16 cellular contexts compared by ENCODE assay signal in the genomic region with DNA sequence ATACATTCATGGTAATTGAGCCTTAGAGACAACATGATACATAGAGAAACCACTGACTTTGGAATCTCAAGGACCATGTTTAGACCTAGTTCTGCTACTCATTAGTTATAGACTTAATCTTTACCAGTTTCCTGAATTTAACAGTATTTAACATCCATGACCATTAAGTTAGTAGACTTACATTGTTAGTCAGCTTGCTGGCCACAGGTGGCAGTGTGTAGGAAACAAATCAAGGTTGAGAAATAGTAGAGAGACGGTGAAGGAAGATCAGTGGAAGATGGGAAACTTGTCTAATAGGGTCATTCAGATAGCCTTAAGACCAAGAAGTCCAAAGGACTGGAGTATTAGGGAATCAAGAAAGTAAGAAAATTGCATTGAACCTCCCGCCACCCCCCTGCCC. TPM values are rescaled to one million over a fixed set of nuclear protein-coding genes. Genes with fewer than 3 reads are reported as not detected.
A peak's percentile ranks its signal among the peaks of the same experiment; 100 is the strongest.
DNase-seq lines count a peak whose midpoint lies in the region; ATAC-seq, FAIRE-seq and TF ChIP-seq lines count a peak whose summit lies in the region.
"Had no signal": no experiment of that assay in that cellular context is flagged by ENCODE, and none has a peak within 500 bp of the region (broad histone marks: within the 10 kb centered on the region; RNA-seq: fewer than 3 reads in every experiment).

No MANE protein-coding gene starts in this region.

- no peak overlapping the region for H3K9ac ChIP-seq in H1 (replicated peaks in 1 of 4; ENCODE audit: extremely low read depth in 1 of 4, low read depth in 3 of 4, low read length in 3 of 4)

- DNase-seq in MCF 10A (ENCODE audit: unreplicated experiment) (peak; percentile 20), breast epithelium (ENCODE audit: low spot score in 2 of 2) (no peak), NAMALWA (ENCODE audit: low spot score) (peak; percentile 39), H1 (ENCODE audit: low read depth in 1 of 2, low spot score in 2 of 2) (no peak), upper lobe of right lung (no peak), AG08395 (ENCODE audit: low spot score) (no peak), occipital lobe (lab: John Stamatoyannopoulos, UW) (no peak)
- DNase-seq in activated naive CD4-positive, alpha-beta T cell treated with anti-CD3 and anti-CD28 coated beads, Interleukin-2, amount 50 U/mL, for 72 hours (ENCODE audit: low spot score in 2 of 2) = no peak
- DNase-seq: activated CD8-positive, alpha-beta memory T cell treated with anti-CD3 and anti-CD28 coated beads for 24 hours; C1 segment of cervical spinal cord; erythroblast; KG1; left cardiac atrium; NCI-H446; psoas muscle; transverse colon had no signal

- no peak overlapping the region for H2BK12ac ChIP-seq in H1 (ENCODE audit: low read depth, low read length)

- H3K36me3 ChIP-seq in breast epithelium (no peaks in the 10 kb centered on the region), H1 (ENCODE audit: control insufficient read depth in 2 of 4, insufficient read depth in 4 of 4, low read length in 3 of 4) (peaks cover 0 to 7% (median under 1%) of the 10 kb centered on the region in 4 experiments; a peak in 2 of 8 replicates), upper lobe of right lung (peaks cover 28% of the 10 kb centered on the region)

- H3K4me1 ChIP-seq in breast epithelium (peaks cover 0 to 7% of the 10 kb centered on the region in 2 donors), H1 (replicated peaks in 1 of 4; ENCODE audit: control insufficient read depth in 3 of 4, insufficient read depth in 4 of 4, low read length in 3 of 4) (peaks cover 0 to 4% (median 1%) of the 10 kb centered on the region in 4 experiments; a peak in 4 of 7 replicates), upper lobe of right lung (peaks cover 6% of the 10 kb centered on the region)

- TF ChIP-seq POLR2A in breast epithelium (IDR thresholded peaks at IDR 0.05) (no peak), H1 (IDR thresholded peaks at IDR 0.05; ENCODE audit: control extremely low read depth in 1 of 2, low read depth in 2 of 2, low read length in 2 of 2) (no peak)

- H3K14ac ChIP-seq in H1 (ENCODE audit: insufficient read length) = no peak overlapping the region

- no peak overlapping the region for H2AFZ ChIP-seq in H1 (ENCODE audit: low read length)

- H2BK20ac ChIP-seq in H1 (ENCODE audit: low read length) = no peak overlapping the region

- no peak overlapping the region for H3K18ac ChIP-seq in H1 (ENCODE audit: extremely low read depth, low read length)

- H2BK5ac ChIP-seq in H1 (ENCODE audit: low read depth, low read length) = no peak overlapping the region

- WGBS in H1 (ENCODE audit: extremely low coverage in 1 of 2, insufficient coverage in 1 of 2, insufficient read length in 1 of 2, insufficient replicate concordance in 2 of 2, low coverage in 1 of 2, low lambda C conversion rate in 2 of 2, missing lambda C conversion rate in 1 of 2), 2 experiments = 95% methylated on average over 2 of the region's 2 CpGs; no CpG with 5 or more reads in 1 of the 2 experiments

- H3K23ac ChIP-seq in H1 (ENCODE audit: insufficient read length) = no peak overlapping the region

- TF ChIP-seq CTCF in MCF 10A (IDR thresholded peaks at IDR 0.05; ENCODE audit: unreplicated experiment) (peak; percentile 11), breast epithelium (IDR thresholded peaks at IDR 0.05) (no peak), H1 (IDR thresholded peaks at IDR 0.05; ENCODE audit: control extremely low read depth in 1 of 3, insufficient read depth in 1 of 3, low read depth in 1 of 3, low read length in 3 of 3) (peak in 2 of 3 experiments; percentile 29 to 65; a peak in 2 of 4 replicates), upper lobe of right lung (IDR thresholded peaks at IDR 0.05) (peak; percentile 22)

- H3K9me3 Mint-ChIP-seq in MCF 10A (ENCODE audit: unreplicated experiment) = no peaks in the 10 kb centered on the region
- H3K9me3 Mint-ChIP-seq in activated naive CD4-positive, alpha-beta T cell treated with anti-CD3 and anti-CD28 coated beads, Interleukin-2, amount 50 U/mL, for 72 hours = no peaks in the 10 kb centered on the region

- no peaks in the 10 kb centered on the region for H3K27me3 ChIP-seq in breast epithelium
- peaks cover 0 to 1% (median 0%) of the 10 kb centered on the region in 4 experiments; a peak in 1 of 7 replicates for H3K27me3 ChIP-seq in H1 (replicated peaks in 1 of 4; ENCODE audit: control insufficient read depth in 3 of 4, extremely low read depth in 1 of 4, insufficient read depth in 3 of 4, low read length in 3 of 4)
- H3K27me3 ChIP-seq in upper lobe of right lung = no peaks in the 10 kb centered on the region
- H3K27me3 ChIP-seq: transverse colon had no signal

- H3K27ac Mint-ChIP-seq in MCF 10A (ENCODE audit: low read depth, unreplicated experiment) = peak overlapping the region; percentile 2
- H3K27ac Mint-ChIP-seq in activated naive CD4-positive, alpha-beta T cell treated with anti-CD3 and anti-CD28 coated beads, Interleukin-2, amount 50 U/mL, for 72 hours = no peak overlapping the region

- H4K5ac ChIP-seq in H1 (ENCODE audit: insufficient read length, low read depth, low read length) = no peak overlapping the region

- CTCF ChIA-PET in MCF 10A (lab: Yijun Ruan, JAX) = interaction anchor here (0.6 to 1.1 kb wide), 2 partner anchors 78 to 106 kb away, joined by 3 to 4 read pairs; no protein-coding TSS in a partner anchor
- CTCF ChIA-PET in H1 (lab: Charles Lee; ENCODE audit: partially characterized antibody) = interaction anchor here (0.6 to 2.4 kb wide), 19 partner anchors 9 to 292 kb away, joined by 3 to 10 read pairs (median 4); no protein-coding TSS in a partner anchor

- no peak overlapping the region for H3K4ac ChIP-seq in H1 (replicated peaks; ENCODE audit: insufficient read length, low read depth, low read length)

- H2BK15ac ChIP-seq in H1 (ENCODE audit: low read length) = no peak overlapping the region

- H3K4me1 Mint-ChIP-seq in MCF 10A (ENCODE audit: insufficient read depth, unreplicated experiment) = peaks cover 24% of the 10 kb centered on the region

- no peak overlapping the region for H4K8ac ChIP-seq in H1 (ENCODE audit: extremely low read depth, insufficient read depth, low read length)

- H3K36me3 Mint-ChIP-seq in MCF 10A (ENCODE audit: insufficient read depth, unreplicated experiment) = peaks cover 40% of the 10 kb centered on the region
- peaks cover 0 to 8% of the 10 kb centered on the region in 2 donors for H3K36me3 Mint-ChIP-seq in activated naive CD4-positive, alpha-beta T cell treated with anti-CD3 and anti-CD28 coated beads, Interleukin-2, amount 50 U/mL, for 72 hours

- no peak overlapping the region for H3K4me2 ChIP-seq in H1 (ENCODE audit: insufficient read depth in 1 of 2, low read depth in 2 of 2, low read length in 2 of 2)

- POLR2A ChIA-PET in MCF 10A (lab: Yijun Ruan, JAX) (interaction anchor here (2.3 kb wide), 1 partner anchor 11 kb away, joined by 10 read pairs; no protein-coding TSS in a partner anchor), H1 (lab: Charles Lee; ENCODE audit: partially characterized antibody) (interaction anchor here (0.6 kb wide), 1 partner anchor 15 kb away, joined by 3 read pairs; no protein-coding TSS in a partner anchor)

- H3K9me3 ChIP-seq in breast epithelium = no peaks in the 10 kb centered on the region
- no peaks in the 10 kb centered on the region for H3K9me3 ChIP-seq in H1 (ENCODE audit: insufficient read depth in 2 of 2, low read depth in 1 of 2, low read length in 1 of 2)
- H3K9me3 ChIP-seq in upper lobe of right lung = no peaks in the 10 kb centered on the region
- H3K9me3 ChIP-seq: psoas muscle, transverse colon had no signal

- FAIRE-seq in H1 (lab: Jason Lieb, UNC) = no peak

- no TSS peak for BruUV-seq in MCF 10A (replicated peaks; lab: Mats Ljungman, UMichigan)

- peak; percentile 33 to 39; a peak in 3 of 4 replicates for TF ChIP-seq RAD21 in H1 (IDR thresholded peaks at IDR 0.05 in 1 of 2, conservative IDR thresholded peaks at IDR 0.05 in 1 of 2; ENCODE audit: low read depth in 2 of 2, low read length in 2 of 2)

- H3K56ac ChIP-seq in H1 (replicated peaks; ENCODE audit: insufficient read length, low read depth, low read length) = no peak overlapping the region

- H3K79me1 ChIP-seq in H1 (ENCODE audit: low read depth, low read length) = no peaks in the 10 kb centered on the region

- no peak for TF ChIP-seq EP300 in H1 (IDR thresholded peaks at IDR 0.05; ENCODE audit: borderline replicate concordance in 1 of 2, low read depth in 2 of 2, low read length in 2 of 2)

- intact Hi-C loops in MCF 10A (cut with micrococcal nuclease) (loop anchor here (5.0 kb wide), 1 partner anchor 106 kb away; no protein-coding TSS in a partner anchor), breast epithelium (cut with DNase I; ENCODE audit: low total_unique reads) (no loop called here), upper lobe of right lung (cut with DNase I) (no loop called here)

- H3K4me3 Mint-ChIP-seq in MCF 10A (ENCODE audit: unreplicated experiment) = no peak overlapping the region

- H3K27ac ChIP-seq in breast epithelium (no peak overlapping the region), H1 (ENCODE audit: low read depth, low read length) (no peak overlapping the region), upper lobe of right lung (no peak overlapping the region)
- H3K27ac ChIP-seq: psoas muscle, transverse colon had no signal

- no peak overlapping the region for H2BK120ac ChIP-seq in H1 (replicated peaks; ENCODE audit: low read depth, low read length)

- no peaks in the 10 kb centered on the region for H3K23me2 ChIP-seq in H1 (ENCODE audit: low read depth, low read length)

- no peak overlapping the region for H4K91ac ChIP-seq in H1 (replicated peaks; ENCODE audit: insufficient read length, low read length)

- H2AK5ac ChIP-seq in H1 (ENCODE audit: low read depth, low read length) = no peak overlapping the region

- H3K27me3 Mint-ChIP-seq in MCF 10A (ENCODE audit: insufficient read depth, unreplicated experiment) = no peaks in the 10 kb centered on the region

- H4K20me1 ChIP-seq in H1 (replicated peaks in 1 of 2; ENCODE audit: control insufficient read depth in 1 of 2, insufficient read depth in 2 of 2, low read length in 2 of 2) = no peaks in the 10 kb centered on the region

- H3K79me2 ChIP-seq in H1 (ENCODE audit: control insufficient read depth in 1 of 2, insufficient read depth in 2 of 2, low read length in 2 of 2) = no peaks in the 10 kb centered on the region

- no peak for ATAC-seq in upper lobe of right lung
- no peak for ATAC-seq in activated naive CD4-positive, alpha-beta T cell treated with anti-CD3 and anti-CD28 coated beads, Interleukin-2, amount 50 U/mL, for 72 hours
- ATAC-seq: left cardiac atrium, psoas muscle had no signal

- H3K4me3 ChIP-seq in breast epithelium (no peak overlapping the region), H1 (ENCODE audit: extremely low read depth in 1 of 4, insufficient read depth in 2 of 4, low read depth in 3 of 4, low read length in 4 of 4) (no peak overlapping the region), upper lobe of right lung (no peak overlapping the region)
- H3K4me3 ChIP-seq: psoas muscle, transverse colon had no signal

RNA-seq across cellular contexts. Expression of gene OMG, which starts 31.0 kb away (rescaled TPM):
- 0.16 TPM in 1 of 2 replicates, not detected in the other for total RNA-seq in MCF 10A (2022)
- under 1 TPM in 1 of 3 donors, not detected in 2; 0.96 TPM for total RNA-seq in breast epithelium
- not detected in 2 replicates for total RNA-seq in H1 (2021; fragmentation: NEBNext Ultra II Directional; extraction: Animal tissue kit (Norgen Biotek cat#: 25700))
- polyA plus RNA-seq in H1 (2011; rRNA removed) = not detected in 2 replicates
- not detected for polyA plus RNA-seq in H1 (2011; cell fraction: cytosol; rRNA removed)
- not detected for polyA plus RNA-seq in H1 (2011; cell fraction: nucleus; rRNA removed)
- 0.18 TPM in 1 of 4 replicates, not detected in the others for polyA plus RNA-seq in H1 (2012, experiment 1 of 2)
- not detected for polyA plus RNA-seq in H1 (2012, experiment 2 of 2)
- polyA plus RNA-seq in H1 (2013, experiment 1 of 2) = not detected
- polyA plus RNA-seq in H1 (2013, experiment 2 of 2) = 0.09 TPM
- polyA minus RNA-seq in H1 (2011; rRNA and poly(A)+ RNA removed) = not detected in 2 replicates
- not detected for polyA minus RNA-seq in H1 (2011; cell fraction: cytosol; rRNA and poly(A)+ RNA removed)
- polyA minus RNA-seq in H1 (2011; cell fraction: nucleus; rRNA and poly(A)+ RNA removed) = not detected
- total RNA-seq in upper lobe of right lung = 10.3 TPM
- under 1 TPM in 1 of 2 donors, not detected in 1; 0.12 TPM for total RNA-seq in activated naive CD4-positive, alpha-beta T cell treated with anti-CD3 and anti-CD28 coated beads, Interleukin-2, amount 50 U/mL, for 72 hours
- total RNA-seq in occipital lobe = 9.4 TPM
- total RNA-seq: psoas muscle, transverse colon had no signal

RNA-seq across cellular contexts. Expression of gene EVI2B, which starts 47.8 kb away (rescaled TPM):
- total RNA-seq in MCF 10A (2022) = 3.6 and 3.8 TPM in 2 replicates
- total RNA-seq in breast epithelium = 10 to 100 TPM in 2 of 3 donors, 1 to 10 TPM in 1; 5.9 to 38.1 (median 10.2) TPM
- not detected in 2 replicates for total RNA-seq in H1 (2021; fragmentation: NEBNext Ultra II Directional; extraction: Animal tissue kit (Norgen Biotek cat#: 25700))
- not detected in 2 replicates for polyA plus RNA-seq in H1 (2011; rRNA removed)
- not detected for polyA plus RNA-seq in H1 (2011; cell fraction: cytosol; rRNA removed)
- polyA plus RNA-seq in H1 (2011; cell fraction: nucleus; rRNA removed) = not detected
- polyA plus RNA-seq in H1 (2012, experiment 1 of 2) = 0.10 TPM in 1 of 4 replicates, not detected in the others
- polyA plus RNA-seq in H1 (2012, experiment 2 of 2) = not detected
- not detected for polyA plus RNA-seq in H1 (2013, experiment 1 of 2)
- polyA plus RNA-seq in H1 (2013, experiment 2 of 2) = not detected
- polyA minus RNA-seq in H1 (2011; rRNA and poly(A)+ RNA removed) = not detected in 2 replicates
- polyA minus RNA-seq in H1 (2011; cell fraction: cytosol; rRNA and poly(A)+ RNA removed) = not detected
- not detected for polyA minus RNA-seq in H1 (2011; cell fraction: nucleus; rRNA and poly(A)+ RNA removed)
- 87.9 TPM for total RNA-seq in upper lobe of right lung
- 10 to 100 TPM in 1 of 2 donors, 1 to 10 TPM in 1; 7.4 to 16.1 TPM for total RNA-seq in activated naive CD4-positive, alpha-beta T cell treated with anti-CD3 and anti-CD28 coated beads, Interleukin-2, amount 50 U/mL, for 72 hours
- 0.31 TPM for total RNA-seq in occipital lobe

RNA-seq across cellular contexts. Expression of gene EVI2A, which starts 55.4 kb away (rescaled TPM):
- total RNA-seq in MCF 10A (2022) (2.6 and 3.3 TPM in 2 replicates), breast epithelium (10 to 100 TPM in 1 of 3 donors, 1 to 10 TPM in 2; 4.3 to 34.2 (median 8.8) TPM), upper lobe of right lung (38.2 TPM), occipital lobe (5.0 TPM)
- total RNA-seq in H1 (2021; fragmentation: NEBNext Ultra II Directional; extraction: Animal tissue kit (Norgen Biotek cat#: 25700)) = not detected in 2 replicates
- polyA plus RNA-seq in H1 (2011; rRNA removed) = not detected in 2 replicates
- polyA plus RNA-seq in H1 (2011; cell fraction: cytosol; rRNA removed) = not detected
- not detected for polyA plus RNA-seq in H1 (2011; cell fraction: nucleus; rRNA removed)
- polyA plus RNA-seq in H1 (2012, experiment 1 of 2) = not detected in 4 replicates
- polyA plus RNA-seq in H1 (2012, experiment 2 of 2) = not detected
- polyA plus RNA-seq in H1 (2013, experiment 1 of 2) = not detected
- polyA plus RNA-seq in H1 (2013, experiment 2 of 2) = not detected
- polyA minus RNA-seq in H1 (2011; rRNA and poly(A)+ RNA removed) = not detected in 2 replicates
- not detected for polyA minus RNA-seq in H1 (2011; cell fraction: cytosol; rRNA and poly(A)+ RNA removed)
- not detected for polyA minus RNA-seq in H1 (2011; cell fraction: nucleus; rRNA and poly(A)+ RNA removed)
- total RNA-seq in activated naive CD4-positive, alpha-beta T cell treated with anti-CD3 and anti-CD28 coated beads, Interleukin-2, amount 50 U/mL, for 72 hours = 10 to 100 TPM; 16.3 to 22.0 TPM

Comparison
In these comparisons a context has a peak if more than half of its experiments do, and no peak if none do; other contexts are left out.
1. DNase-seq: peak in MCF 10A (single experiment) and NAMALWA (single experiment); none in breast epithelium (0 of 2), H1 (0 of 2), upper lobe of right lung (single experiment), AG08395 (single experiment), activated naive CD4-positive, alpha-beta T cell treated with anti-CD3 and anti-CD28 coated beads, Interleukin-2, amount 50 U/mL, for 72 hours (0 of 2) and occipital lobe (single experiment).
2. CTCF ChIP-seq: peak in MCF 10A (single experiment), H1 (2 of 3) and upper lobe of right lung (single experiment); none in breast epithelium (0 of 3).